In the genomic region with DNA sequence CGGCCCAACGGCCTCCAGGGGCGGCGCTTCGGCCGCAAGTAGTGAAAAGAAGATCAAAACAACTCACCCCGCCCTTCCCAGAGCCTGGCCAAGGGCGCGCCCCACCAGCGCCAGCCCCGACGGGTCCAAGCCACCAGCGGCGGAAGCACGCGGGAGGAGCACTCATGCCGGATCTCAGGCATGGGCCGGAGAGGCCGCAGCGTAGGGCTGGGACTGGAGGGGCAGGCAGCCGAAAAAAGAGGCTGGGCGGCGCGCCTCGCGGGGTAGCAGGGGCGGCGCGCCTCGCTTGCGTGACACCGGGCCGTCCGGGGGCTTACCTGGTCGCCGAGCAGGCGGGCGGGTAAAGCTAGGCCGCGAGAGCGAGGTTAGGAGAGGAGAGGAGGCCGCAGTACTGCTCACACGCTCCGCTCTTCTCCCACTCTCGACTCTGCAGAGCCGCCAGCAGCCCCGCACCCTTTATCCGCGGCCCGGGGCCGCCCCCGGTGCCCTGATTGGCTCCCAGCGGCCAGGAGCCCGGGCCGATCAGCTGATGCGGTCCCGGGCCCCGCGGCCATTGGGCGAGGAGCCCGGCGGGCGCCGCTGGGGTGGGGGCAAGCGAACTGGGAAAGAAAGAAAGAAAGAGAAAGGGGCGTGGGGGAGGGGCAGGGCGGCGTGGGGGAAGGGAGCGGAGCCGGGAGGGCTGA, we compare ENCODE assay signal across 1 cellular context.
TF ChIP-seq lines count a peak whose summit lies in the region.

GLUL (minus strand) TSS at position 429 of the 683 bp plus-strand sequence. CDS start 3,053 bp downstream, outside the sequence.

TF ChIP-seq in HepG2, 621 proteins besides CTCF, POLR2A, EP300 and RAD21 (continued from another document and continues in another):
- TF ChIP-seq, protein P1, sequence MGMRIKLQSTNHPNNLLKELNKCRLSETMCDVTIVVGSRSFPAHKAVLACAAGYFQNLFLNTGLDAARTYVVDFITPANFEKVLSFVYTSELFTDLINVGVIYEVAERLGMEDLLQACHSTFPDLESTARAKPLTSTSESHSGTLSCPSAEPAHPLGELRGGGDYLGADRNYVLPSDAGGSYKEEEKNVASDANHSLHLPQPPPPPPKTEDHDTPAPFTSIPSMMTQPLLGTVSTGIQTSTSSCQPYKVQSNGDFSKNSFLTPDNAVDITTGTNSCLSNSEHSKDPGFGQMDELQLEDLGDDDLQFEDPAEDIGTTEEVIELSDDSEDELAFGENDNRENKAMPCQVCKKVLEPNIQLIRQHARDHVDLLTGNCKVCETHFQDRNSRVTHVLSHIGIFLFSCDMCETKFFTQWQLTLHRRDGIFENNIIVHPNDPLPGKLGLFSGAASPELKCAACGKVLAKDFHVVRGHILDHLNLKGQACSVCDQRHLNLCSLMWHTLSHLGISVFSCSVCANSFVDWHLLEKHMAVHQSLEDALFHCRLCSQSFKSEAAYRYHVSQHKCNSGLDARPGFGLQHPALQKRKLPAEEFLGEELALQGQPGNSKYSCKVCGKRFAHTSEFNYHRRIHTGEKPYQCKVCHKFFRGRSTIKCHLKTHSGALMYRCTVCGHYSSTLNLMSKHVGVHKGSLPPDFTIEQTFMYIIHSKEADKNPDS (CRISPR knock-in tag; IDR thresholded peaks at IDR 0.05), result 0 out of 2 replicates have a peak, but pooled peaks have one; percentile 22
- peak; percentile 90 for TF ChIP-seq NFYB (CRISPR knock-in tag; IDR thresholded peaks at IDR 0.05)
- TF ChIP-seq, protein P2, sequence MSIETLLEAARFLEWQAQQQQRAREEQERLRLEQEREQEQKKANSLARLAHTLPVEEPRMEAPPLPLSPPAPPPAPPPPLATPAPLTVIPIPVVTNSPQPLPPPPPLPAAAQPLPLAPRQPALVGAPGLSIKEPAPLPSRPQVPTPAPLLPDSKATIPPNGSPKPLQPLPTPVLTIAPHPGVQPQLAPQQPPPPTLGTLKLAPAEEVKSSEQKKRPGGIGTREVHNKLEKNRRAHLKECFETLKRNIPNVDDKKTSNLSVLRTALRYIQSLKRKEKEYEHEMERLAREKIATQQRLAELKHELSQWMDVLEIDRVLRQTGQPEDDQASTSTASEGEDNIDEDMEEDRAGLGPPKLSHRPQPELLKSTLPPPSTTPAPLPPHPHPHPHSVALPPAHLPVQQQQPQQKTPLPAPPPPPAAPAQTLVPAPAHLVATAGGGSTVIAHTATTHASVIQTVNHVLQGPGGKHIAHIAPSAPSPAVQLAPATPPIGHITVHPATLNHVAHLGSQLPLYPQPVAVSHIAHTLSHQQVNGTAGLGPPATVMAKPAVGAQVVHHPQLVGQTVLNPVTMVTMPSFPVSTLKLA (IDR thresholded peaks at IDR 0.05), result no peak
- no peak; the same call in 1 of the 2 replicates for TF ChIP-seq ISX (CRISPR knock-in tag; conservative IDR thresholded peaks at IDR 0.05)
- no peak for TF ChIP-seq ZNF577 (CRISPR knock-in tag; IDR thresholded peaks at IDR 0.05; ENCODE audit: borderline replicate concordance, low read depth)
- TF ChIP-seq, protein P3, sequence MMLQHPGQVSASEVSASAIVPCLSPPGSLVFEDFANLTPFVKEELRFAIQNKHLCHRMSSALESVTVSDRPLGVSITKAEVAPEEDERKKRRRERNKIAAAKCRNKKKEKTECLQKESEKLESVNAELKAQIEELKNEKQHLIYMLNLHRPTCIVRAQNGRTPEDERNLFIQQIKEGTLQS (CRISPR knock-in tag; IDR thresholded peaks at IDR 0.05), result no peak; the same call in 1 of the 2 replicates
- TF ChIP-seq ZFAT (CRISPR knock-in tag; conservative IDR thresholded peaks at IDR 0.05), result no peak
- 0 out of 2 replicates have a peak, but pooled peaks have one; percentile 17 for TF ChIP-seq NFIC (IDR thresholded peaks at IDR 0.05; ENCODE audit: low read length)
- no peak; the same call in 1 of the 2 replicates for TF ChIP-seq TBX2 (CRISPR knock-in tag; IDR thresholded peaks at IDR 0.05; ENCODE audit: borderline replicate concordance)
- TF ChIP-seq KMT2B (CRISPR knock-in tag; IDR thresholded peaks at IDR 0.05), result peak; percentile 3; the same call in 1 of the 2 replicates
- TF ChIP-seq STAG1 (CRISPR knock-in tag; IDR thresholded peaks at IDR 0.05), result peak; percentile 23
- peak; percentile 21; the same call in 1 of the 2 replicates for TF ChIP-seq AHR (CRISPR knock-in tag; IDR thresholded peaks at IDR 0.05)
- TF ChIP-seq GABPA (IDR thresholded peaks at IDR 0.05; ENCODE audit: low read depth, low read length), result no peak
- no peak for TF ChIP-seq GABPA (CRISPR knock-in tag; IDR thresholded peaks at IDR 0.05; ENCODE audit: low read depth)
- no peak for TF ChIP-seq SMAD9 (CRISPR knock-in tag; IDR thresholded peaks at IDR 0.05)
- TF ChIP-seq GMEB1 (CRISPR knock-in tag; IDR thresholded peaks at IDR 0.05; ENCODE audit: borderline replicate concordance), result peak; percentile 57; the same call in 1 of the 2 replicates
- peak; percentile 21; the same call in 1 of the 2 replicates for TF ChIP-seq PATZ1 (CRISPR knock-in tag; IDR thresholded peaks at IDR 0.05)
- no peak for TF ChIP-seq RXRB (CRISPR knock-in tag; IDR thresholded peaks at IDR 0.05; ENCODE audit: borderline replicate concordance)
- no peak for TF ChIP-seq ZNF329 (CRISPR knock-in tag; IDR thresholded peaks at IDR 0.05; ENCODE audit: low read depth)
- TF ChIP-seq PTBP1 (IDR thresholded peaks at IDR 0.05; ENCODE audit: low read depth, low read length, poor library complexity, severe bottlenecking), result no peak
- TF ChIP-seq ZNF232 (CRISPR knock-in tag; IDR thresholded peaks at IDR 0.05; ENCODE audit: borderline replicate concordance), result peak; percentile 17; the same call in 1 of the 2 replicates
- no peak for TF ChIP-seq ZNF224 (CRISPR knock-in tag; IDR thresholded peaks at IDR 0.05)
- TF ChIP-seq ZC3H4 (CRISPR knock-in tag; IDR thresholded peaks at IDR 0.05; ENCODE audit: borderline replicate concordance), result no peak
- TF ChIP-seq ZNF138 (CRISPR knock-in tag; IDR thresholded peaks at IDR 0.05; ENCODE audit: low read depth), result peak; percentile 88; the same call in 1 of the 2 replicates
- TF ChIP-seq DNMT1 (CRISPR knock-in tag; IDR thresholded peaks at IDR 0.05), result no peak
- TF ChIP-seq ZNF326 (CRISPR knock-in tag; IDR thresholded peaks at IDR 0.05; ENCODE audit: borderline replicate concordance), result no peak
- peak; percentile 40; the same call in 1 of the 2 replicates for TF ChIP-seq FOXM1 (CRISPR knock-in tag; IDR thresholded peaks at IDR 0.05)
- TF ChIP-seq ARNT (IDR thresholded peaks at IDR 0.05), result no peak
- TF ChIP-seq, protein P4, sequence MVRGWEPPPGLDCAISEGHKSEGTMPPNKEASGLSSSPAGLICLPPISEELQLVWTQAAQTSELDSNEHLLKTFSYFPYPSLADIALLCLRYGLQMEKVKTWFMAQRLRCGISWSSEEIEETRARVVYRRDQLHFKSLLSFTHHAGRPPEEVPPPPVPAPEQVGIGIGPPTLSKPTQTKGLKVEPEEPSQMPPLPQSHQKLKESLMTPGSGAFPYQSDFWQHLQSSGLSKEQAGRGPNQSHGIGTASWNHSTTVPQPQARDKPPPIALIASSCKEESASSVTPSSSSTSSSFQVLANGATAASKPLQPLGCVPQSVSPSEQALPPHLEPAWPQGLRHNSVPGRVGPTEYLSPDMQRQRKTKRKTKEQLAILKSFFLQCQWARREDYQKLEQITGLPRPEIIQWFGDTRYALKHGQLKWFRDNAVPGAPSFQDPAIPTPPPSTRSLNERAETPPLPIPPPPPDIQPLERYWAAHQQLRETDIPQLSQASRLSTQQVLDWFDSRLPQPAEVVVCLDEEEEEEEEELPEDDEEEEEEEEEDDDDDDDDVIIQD (CRISPR knock-in tag; IDR thresholded peaks at IDR 0.05; ENCODE audit: low read depth), result no peak; the same call in 1 of the 2 replicates
- TF ChIP-seq ZNF776 (CRISPR knock-in tag; IDR thresholded peaks at IDR 0.05), result peak; percentile 93; the same call in 1 of the 2 replicates
- TF ChIP-seq ZNF432 (CRISPR knock-in tag; IDR thresholded peaks at IDR 0.05; ENCODE audit: borderline replicate concordance), result no peak
- TF ChIP-seq IRF2 (CRISPR knock-in tag; IDR thresholded peaks at IDR 0.05), result no peak
- peak; percentile 49 for TF ChIP-seq ZNF883 (CRISPR knock-in tag; IDR thresholded peaks at IDR 0.05; ENCODE audit: not compliant biosample characterization)
- TF ChIP-seq NFRKB (IDR thresholded peaks at IDR 0.05), result no peak
- no peak for TF ChIP-seq PCBP2 (optimal IDR thresholded peaks at IDR 0.05; ENCODE audit: low read depth, low read length, poor library complexity, severe bottlenecking)
- no peak; the same call in none of the 2 replicates for TF ChIP-seq ZNF564 (CRISPR knock-in tag; IDR thresholded peaks at IDR 0.05)
- TF ChIP-seq ZNF230 (CRISPR knock-in tag; IDR thresholded peaks at IDR 0.05), result peak; percentile 7; the same call in 1 of the 2 replicates
- TF ChIP-seq IRX3 (CRISPR knock-in tag; IDR thresholded peaks at IDR 0.05; ENCODE audit: borderline replicate concordance, low read depth), result peak; percentile 49; the same call in 1 of the 2 replicates
- no peak; the same call in 1 of the 2 replicates for TF ChIP-seq E2F5 (CRISPR knock-in tag; conservative IDR thresholded peaks at IDR 0.05)
- TF ChIP-seq NR2C2 (CRISPR knock-in tag; IDR thresholded peaks at IDR 0.05; ENCODE audit: borderline replicate concordance), result 0 out of 2 replicates have a peak, but pooled peaks have one; percentile 39
- TF ChIP-seq TFDP2 (CRISPR knock-in tag; IDR thresholded peaks at IDR 0.05), result no peak
- TF ChIP-seq, protein P5, sequence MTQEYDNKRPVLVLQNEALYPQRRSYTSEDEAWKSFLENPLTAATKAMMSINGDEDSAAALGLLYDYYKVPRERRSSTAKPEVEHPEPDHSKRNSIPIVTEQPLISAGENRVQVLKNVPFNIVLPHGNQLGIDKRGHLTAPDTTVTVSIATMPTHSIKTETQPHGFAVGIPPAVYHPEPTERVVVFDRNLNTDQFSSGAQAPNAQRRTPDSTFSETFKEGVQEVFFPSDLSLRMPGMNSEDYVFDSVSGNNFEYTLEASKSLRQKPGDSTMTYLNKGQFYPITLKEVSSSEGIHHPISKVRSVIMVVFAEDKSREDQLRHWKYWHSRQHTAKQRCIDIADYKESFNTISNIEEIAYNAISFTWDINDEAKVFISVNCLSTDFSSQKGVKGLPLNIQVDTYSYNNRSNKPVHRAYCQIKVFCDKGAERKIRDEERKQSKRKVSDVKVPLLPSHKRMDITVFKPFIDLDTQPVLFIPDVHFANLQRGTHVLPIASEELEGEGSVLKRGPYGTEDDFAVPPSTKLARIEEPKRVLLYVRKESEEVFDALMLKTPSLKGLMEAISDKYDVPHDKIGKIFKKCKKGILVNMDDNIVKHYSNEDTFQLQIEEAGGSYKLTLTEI (CRISPR knock-in tag; conservative IDR thresholded peaks at IDR 0.05), result no peak
- no peak for TF ChIP-seq GTF3A (CRISPR knock-in tag; conservative IDR thresholded peaks at IDR 0.05)
- TF ChIP-seq, protein P6, sequence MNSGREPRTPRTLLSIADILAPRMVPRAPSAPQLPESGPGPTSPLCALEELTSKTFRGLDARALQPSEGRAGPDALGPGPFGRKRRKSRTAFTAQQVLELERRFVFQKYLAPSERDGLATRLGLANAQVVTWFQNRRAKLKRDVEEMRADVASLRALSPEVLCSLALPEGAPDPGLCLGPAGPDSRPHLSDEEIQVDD (CRISPR knock-in tag; IDR thresholded peaks at IDR 0.05; ENCODE audit: borderline replicate concordance), result no peak
- peak; percentile 87; the same call in 1 of the 2 replicates for TF ChIP-seq ZNF468 (CRISPR knock-in tag; IDR thresholded peaks at IDR 0.05)
- TF ChIP-seq TBL1XR1 (IDR thresholded peaks at IDR 0.05; ENCODE audit: borderline replicate concordance, low read length, partially characterized antibody), result peak; percentile 18
- TF ChIP-seq CBX2 (IDR thresholded peaks at IDR 0.05; ENCODE audit: low read depth, low read length), result no peak
- TF ChIP-seq CBX2 (CRISPR knock-in tag; IDR thresholded peaks at IDR 0.05; ENCODE audit: low read depth), result no peak
